ENCODE assay signal across 8 cellular contexts in genomic region chr2:74919827-74920226, GRCh38. TPM values are rescaled to one million over a fixed set of nuclear protein-coding genes. Genes with fewer than 3 reads are reported as not detected.
A peak's percentile ranks its signal among the peaks of the same experiment; 100 is the strongest.
DNase-seq lines count a peak whose midpoint lies in the region; ATAC-seq and TF ChIP-seq lines count a peak whose summit lies in the region.

No MANE protein-coding gene starts in this region.

- POLR2A ChIA-PET in RWPE1 (lab: Yijun Ruan, JAX; ENCODE audit: low non-redundant PET): no interaction called here

- ATAC-seq in thoracic aorta (ENCODE audit: insufficient number of reproducible peaks, low FRiP score, low read depth): no peak

- no peaks in the 10 kb centered on the region for H3K9me3 Mint-ChIP-seq in activated naive CD4-positive, alpha-beta T cell treated with anti-CD3 and anti-CD28 coated beads for 36 hours
- peaks cover 3% of the 10 kb centered on the region for H3K9me3 Mint-ChIP-seq in glutamatergic neuron (ENCODE audit: unreplicated experiment)

- H3K36me3 Mint-ChIP-seq in activated naive CD4-positive, alpha-beta T cell treated with anti-CD3 and anti-CD28 coated beads for 36 hours (ENCODE audit: low read depth): no peaks in the 10 kb centered on the region
- peaks cover 5% of the 10 kb centered on the region for H3K36me3 Mint-ChIP-seq in glutamatergic neuron (ENCODE audit: unreplicated experiment)

- peak overlapping the region; percentile 85 for H3K4me2 ChIP-seq in osteoblast (ENCODE audit: insufficient read depth, low read length)

- H3K9me3 ChIP-seq in HUES6 (ENCODE audit: control insufficient read depth, insufficient read depth, low read depth, low read length) (no peaks in the 10 kb centered on the region), osteoblast (ENCODE audit: low read depth, low read length) (no peaks in the 10 kb centered on the region), thoracic aorta (no peaks in the 10 kb centered on the region)

- no peak overlapping the region for H3K9ac ChIP-seq in HUES6 (ENCODE audit: low read length)

- no peaks in the 10 kb centered on the region for H3K36me3 ChIP-seq in GM06990 (ENCODE audit: control insufficient read depth, insufficient read depth, low read length)
- no peaks in the 10 kb centered on the region for H3K36me3 ChIP-seq in HUES6 (ENCODE audit: control insufficient read depth, insufficient read depth, low read length)
- no peaks in the 10 kb centered on the region for H3K36me3 ChIP-seq in osteoblast (ENCODE audit: insufficient read depth, low read length)
- H3K36me3 ChIP-seq in thoracic aorta: no peaks in the 10 kb centered on the region

- no peaks in the 10 kb centered on the region for H4K20me1 ChIP-seq in osteoblast (ENCODE audit: insufficient read depth, low read length)

- H3K4me1 ChIP-seq in HUES6 (ENCODE audit: control insufficient read depth, insufficient read depth, low read length): no peaks in the 10 kb centered on the region
- peaks cover 11% of the 10 kb centered on the region for H3K4me1 ChIP-seq in osteoblast (ENCODE audit: insufficient read depth, low read length)
- peaks cover 0 to 3% of the 10 kb centered on the region in 2 donors for H3K4me1 ChIP-seq in thoracic aorta (ENCODE audit: control insufficient read depth in 1 of 2, low read depth in 2 of 2)

- CTCF ChIA-PET in RWPE1 (lab: Yijun Ruan, JAX): interaction anchor here (0.6 to 1.6 kb wide), 3 partner anchors 16 to 279 kb away, joined by 4 to 5 read pairs (median 4); no protein-coding TSS in a partner anchor
- CTCF ChIA-PET in activated naive CD4-positive, alpha-beta T cell treated with anti-CD3 and anti-CD28 coated beads for 36 hours (lab: Charles Lee): interaction anchor here (0.7 to 4.1 kb wide), 13 partner anchors 12 to 687 kb away, joined by 3 to 22 read pairs (median 3); no protein-coding TSS in a partner anchor

- peak overlapping the region; percentile 41 for H3K4me3 Mint-ChIP-seq in activated naive CD4-positive, alpha-beta T cell treated with anti-CD3 and anti-CD28 coated beads for 36 hours
- peak overlapping the region; percentile 72 for H3K4me3 Mint-ChIP-seq in glutamatergic neuron (ENCODE audit: unreplicated experiment)

- peaks cover 5% of the 10 kb centered on the region for H3K4me1 Mint-ChIP-seq in activated naive CD4-positive, alpha-beta T cell treated with anti-CD3 and anti-CD28 coated beads for 36 hours (ENCODE audit: low read depth)
- H3K4me1 Mint-ChIP-seq in glutamatergic neuron (ENCODE audit: low read depth, unreplicated experiment): peaks cover 1% of the 10 kb centered on the region

- H3K27ac ChIP-seq in HUES6 (ENCODE audit: low read depth, low read length) (no peak overlapping the region), RWPE1 (no peak overlapping the region), osteoblast (ENCODE audit: low read depth, low read length) (no peak overlapping the region), thoracic aorta (no peak overlapping the region)

- peak overlapping the region; percentile 89 for H2AFZ ChIP-seq in osteoblast (ENCODE audit: low read length)

- intact Hi-C loops in activated naive CD4-positive, alpha-beta T cell treated with anti-CD3 and anti-CD28 coated beads for 36 hours (cut with micrococcal nuclease): loop anchor here (1.0 to 5.0 kb wide), 9 partner anchors 39 to 707 kb away; partner anchors contain the start of gene POLE4

- peak; percentile 50 for DNase-seq in GM06990 (ENCODE audit: extremely low read depth, insufficient read length)
- DNase-seq in RWPE1 (ENCODE audit: low spot score): peak; percentile 62
- DNase-seq in activated naive CD4-positive, alpha-beta T cell treated with anti-CD3 and anti-CD28 coated beads for 36 hours: peak; percentile 80
- peak; percentile 89 for DNase-seq in glutamatergic neuron
- DNase-seq in osteoblast (ENCODE audit: insufficient read length, low spot score, missing footprints): peak; percentile 88
- DNase-seq in thoracic aorta (ENCODE audit: low spot score): no peak
- DNase-seq in HPDE6-E6E7 (ENCODE audit: extremely low spot score): no peak

- no peaks in the 10 kb centered on the region for H3K79me2 ChIP-seq in osteoblast (ENCODE audit: insufficient read depth, low read length)

- H3K27ac Mint-ChIP-seq in activated naive CD4-positive, alpha-beta T cell treated with anti-CD3 and anti-CD28 coated beads for 36 hours: no peak overlapping the region
- H3K27ac Mint-ChIP-seq in glutamatergic neuron (ENCODE audit: unreplicated experiment): no peak overlapping the region

- H3K27me3 Mint-ChIP-seq in activated naive CD4-positive, alpha-beta T cell treated with anti-CD3 and anti-CD28 coated beads for 36 hours (ENCODE audit: low read depth): peaks cover 3% of the 10 kb centered on the region
- H3K27me3 Mint-ChIP-seq in glutamatergic neuron (ENCODE audit: unreplicated experiment): no peaks in the 10 kb centered on the region

- H3K27me3 ChIP-seq in GM06990 (replicated peaks; ENCODE audit: control insufficient read depth, insufficient read depth, low read length) (no peaks in the 10 kb centered on the region; the same call in 1 of the 2 replicates), HUES6 (ENCODE audit: control insufficient read depth, insufficient read depth, low read length) (no peaks in the 10 kb centered on the region), osteoblast (ENCODE audit: insufficient read depth, low read length) (no peaks in the 10 kb centered on the region), thoracic aorta (replicated peaks; ENCODE audit: insufficient read depth) (no peaks in the 10 kb centered on the region)

- TF ChIP-seq CTCF in GM06990 (IDR thresholded peaks at IDR 0.05; ENCODE audit: insufficient read depth, low read length, poor library complexity, severe bottlenecking) (peak; percentile 86), RWPE1 (conservative IDR thresholded peaks at IDR 0.05; ENCODE audit: low read depth) (peak; percentile 77), glutamatergic neuron (IDR thresholded peaks at IDR 0.05; ENCODE audit: partially characterized antibody, unreplicated experiment) (peak; percentile 96), osteoblast (IDR thresholded peaks at IDR 0.05; ENCODE audit: extremely low read depth, low read depth, low read length) (peak; percentile 71), thoracic aorta (IDR thresholded peaks at IDR 0.05) (peak; percentile 73)

- H3K4me3 ChIP-seq in GM06990 (replicated peaks; ENCODE audit: low read depth, low read length) (peak overlapping the region; percentile 35), HUES6 (ENCODE audit: low read depth, low read length) (peak overlapping the region; percentile 58), osteoblast (ENCODE audit: insufficient read depth, low read length) (peak overlapping the region; percentile 70), thoracic aorta (peak overlapping the region; percentile 61)

RNA-seq across cellular contexts. Expression of gene POLE4, which starts 38.6 kb away (rescaled TPM):
- 10 to 100 TPM; 69.7 to 76.5 TPM for total RNA-seq in activated naive CD4-positive, alpha-beta T cell treated with anti-CD3 and anti-CD28 coated beads for 36 hours
- total RNA-seq in glutamatergic neuron (ENCODE audit: unreplicated experiment) (22.1 TPM), osteoblast (18.9 and 23.5 TPM in 2 replicates), thoracic aorta (10 to 100 TPM; 12.8 to 16.4 TPM)

Comparison
In these comparisons a context has a peak if more than half of its experiments do, and no peak if none do; other contexts are left out.
1. DNase-seq: peak in GM06990 (single experiment), RWPE1 (single experiment), activated naive CD4-positive, alpha-beta T cell treated with anti-CD3 and anti-CD28 coated beads for 36 hours (single experiment), glutamatergic neuron (single experiment) and osteoblast (single experiment); none in thoracic aorta (single experiment) and HPDE6-E6E7 (single experiment).
2. Peak in every context shown above with its lines, with median percentiles within 50 percentile points of each other: H3K4me3 ChIP-seq and CTCF ChIP-seq.